Comparison of ENCODE assay signal across 8 cellular contexts in genomic region chr10:62732841-62733653, GRCh38.
DNase-seq lines count a peak whose midpoint lies in the region; ATAC-seq, FAIRE-seq and TF ChIP-seq lines count a peak whose summit lies in the region.

No MANE protein-coding gene starts in this region.

- H3K36me3 ChIP-seq in OCI-LY3 (replicated peaks; ENCODE audit: low read depth, low read length) = no peaks in the 10 kb centered on the region

- H3K4me2 ChIP-seq in OCI-LY3 (ENCODE audit: low read length) = peak overlapping the region; percentile 90

- TF ChIP-seq CTCF in OCI-LY3 (IDR thresholded peaks at IDR 0.05; ENCODE audit: low read depth, low read length) (no peak), coronary artery (IDR thresholded peaks at IDR 0.05) (no peak)

- peak; percentile 56 for DNase-seq in GM18507 (ENCODE audit: extremely low spot score, insufficient read length, low read depth)
- DNase-seq in activated naive CD4-positive, alpha-beta T cell treated with anti-CD3 and anti-CD28 coated beads, Interleukin-2, amount 50 U/mL, for 72 hours (ENCODE audit: low spot score in 2 of 2) = peak; percentile 56 to 61
- peak; percentile 58 for DNase-seq in stimulated activated CD4-positive, alpha-beta T cell treated with anti-CD3 and anti-CD28 coated beads, Interleukin-1b, Interleukin-23, amount 100 ng/mL, for 48 hours
- no peak for DNase-seq in HUDEP-2 (lab: John Stamatoyannopoulos, UW; ENCODE audit: unreplicated experiment in 76 of 76)
- no peak for DNase-seq in RPMI8226
- DNase-seq in coronary artery (ENCODE audit: low spot score) = no peak

- peak overlapping the region; percentile 62; the same call in 1 of the 2 replicates for H2AFZ ChIP-seq in OCI-LY3 (ENCODE audit: low read depth, low read length)

- H3K4me3 ChIP-seq in OCI-LY3 (ENCODE audit: low read length) (peak overlapping the region; percentile 60), coronary artery (no peak overlapping the region)

- peak overlapping the region; percentile 49 for H3K9ac ChIP-seq in OCI-LY3 (ENCODE audit: low read length)

- FAIRE-seq in GM18507 (lab: Jason Lieb, UNC) = peak; percentile 98

- H3K27me3 ChIP-seq in OCI-LY3 (ENCODE audit: low read depth, low read length) = no peaks in the 10 kb centered on the region

- no peaks in the 10 kb centered on the region for H3K9me3 ChIP-seq in OCI-LY3 (ENCODE audit: insufficient read depth, low read length)

- peak overlapping the region; percentile 87 for H3K27ac ChIP-seq in OCI-LY3 (ENCODE audit: low read length)
- no peak overlapping the region for H3K27ac ChIP-seq in coronary artery

- no peaks in the 10 kb centered on the region for H3K79me2 ChIP-seq in OCI-LY3 (ENCODE audit: low read length)

- H3K4me1 ChIP-seq in OCI-LY3 (ENCODE audit: low read length) = peaks cover 37% of the 10 kb centered on the region

- ATAC-seq in HG02763 (IDR thresholded peaks at IDR 0.05; ENCODE audit: unreplicated experiment) = peak; percentile 76
- ATAC-seq in activated naive CD4-positive, alpha-beta T cell treated with anti-CD3 and anti-CD28 coated beads, Interleukin-2, amount 50 U/mL, for 72 hours = peak; percentile 94

- no peaks in the 10 kb centered on the region for H3K36me3 Mint-ChIP-seq in activated naive CD4-positive, alpha-beta T cell treated with anti-CD3 and anti-CD28 coated beads, Interleukin-2, amount 50 U/mL, for 72 hours

- H3K9me3 Mint-ChIP-seq in activated naive CD4-positive, alpha-beta T cell treated with anti-CD3 and anti-CD28 coated beads, Interleukin-2, amount 50 U/mL, for 72 hours = peaks cover 0 to 3% of the 10 kb centered on the region in 2 donors

- no peaks in the 10 kb centered on the region for H4K20me1 ChIP-seq in OCI-LY3 (ENCODE audit: insufficient read depth, low read length)

- H3K27ac Mint-ChIP-seq in activated naive CD4-positive, alpha-beta T cell treated with anti-CD3 and anti-CD28 coated beads, Interleukin-2, amount 50 U/mL, for 72 hours = peak overlapping the region in 1 of 2 donors; percentile 67

Comparison
In these comparisons a context has a peak if more than half of its experiments do, and no peak if none do; other contexts are left out.
1. DNase-seq: peak in GM18507 (single experiment), activated naive CD4-positive, alpha-beta T cell treated with anti-CD3 and anti-CD28 coated beads, Interleukin-2, amount 50 U/mL, for 72 hours (2 of 2) and stimulated activated CD4-positive, alpha-beta T cell treated with anti-CD3 and anti-CD28 coated beads, Interleukin-1b, Interleukin-23, amount 100 ng/mL, for 48 hours (single experiment); none in HUDEP-2 (0 of 76), RPMI8226 (single experiment) and coronary artery (single experiment).